Comparison of ENCODE assay signal across 8 cellular contexts in the genomic region with DNA sequence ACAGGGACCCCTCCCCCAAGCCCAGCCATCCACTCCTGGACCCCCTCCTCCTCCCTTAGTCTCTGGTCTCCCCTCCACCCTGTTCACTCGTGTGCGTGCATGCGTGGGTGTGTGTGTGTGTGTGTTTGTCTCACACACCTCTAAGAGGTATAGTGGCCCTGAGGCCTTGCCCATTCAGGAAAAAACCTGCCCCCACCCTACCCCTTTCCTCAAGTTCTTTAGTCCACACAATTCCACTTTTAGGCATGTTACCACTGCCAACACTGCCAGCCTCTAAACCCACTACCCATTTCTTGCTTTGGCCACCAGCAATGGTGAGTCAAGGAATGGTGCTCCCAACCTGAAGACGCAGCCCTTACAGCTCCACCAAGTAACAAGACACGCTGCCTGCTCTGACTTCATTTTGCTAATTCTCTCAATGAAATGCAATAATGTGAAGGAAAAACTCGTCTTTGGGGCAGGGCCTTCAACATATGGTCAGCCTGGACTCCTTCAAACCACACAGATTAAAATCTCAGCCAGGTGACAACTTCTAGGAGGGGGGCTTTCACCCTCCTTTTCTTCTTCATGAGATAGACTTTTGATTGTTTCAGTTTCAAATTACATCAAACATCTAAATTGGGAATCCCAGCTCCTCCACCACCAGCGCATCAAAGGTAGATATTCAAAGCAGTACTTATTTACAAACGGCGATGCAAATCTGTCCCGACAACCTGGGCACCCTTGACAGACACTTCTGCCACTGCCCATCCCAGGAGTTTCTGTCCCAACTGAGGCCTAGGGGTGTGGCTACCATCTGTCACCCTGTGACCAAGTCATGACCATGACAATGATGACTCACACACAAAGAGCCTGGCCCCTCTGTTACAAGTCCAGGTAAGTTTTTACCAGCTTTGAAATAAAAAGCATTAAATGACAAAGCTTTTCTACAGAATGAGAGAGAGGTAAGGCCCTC. TPM values are rescaled to one million over a fixed set of nuclear protein-coding genes. Genes with fewer than 3 reads are reported as not detected.
A peak's percentile ranks its signal among the peaks of the same experiment; 100 is the strongest.
DNase-seq lines count a peak whose midpoint lies in the region; ATAC-seq, FAIRE-seq and TF ChIP-seq lines count a peak whose summit lies in the region.

No MANE protein-coding gene starts in this region.

- H3K27ac Mint-ChIP-seq in central memory CD8-positive, alpha-beta T cell (ENCODE audit: low read depth): peak overlapping the region; percentile 83

- intact Hi-C loops in transverse colon (cut with DNase I; ENCODE audit: low total_unique reads): no loop called here

- H3K4me1 Mint-ChIP-seq in central memory CD8-positive, alpha-beta T cell: peaks cover 90% of the 10 kb centered on the region

- no peaks in the 10 kb centered on the region for H3K27me3 Mint-ChIP-seq in central memory CD8-positive, alpha-beta T cell

- no peaks in the 10 kb centered on the region for H3K9me3 ChIP-seq in transverse colon

- peak; percentile 55 for DNase-seq in GM12891 (ENCODE audit: insufficient read length, low spot score)
- no peak for DNase-seq in central memory CD8-positive, alpha-beta T cell (ENCODE audit: low spot score in 2 of 2)
- DNase-seq in transverse colon: peak; percentile 71
- DNase-seq in G401 (ENCODE audit: low spot score): no peak
- DNase-seq in NCI-H2171 (lab: John Stamatoyannopoulos, UW): no peak
- DNase-seq in foreskin fibroblast: no peak

- H3K27ac ChIP-seq in transverse colon: peak overlapping the region in 2 of 4 donors; percentile 32 to 45

- H3K27me3 ChIP-seq in transverse colon: no peaks in the 10 kb centered on the region

- TF ChIP-seq CTCF in transverse colon (IDR thresholded peaks at IDR 0.05) (no peak), foreskin fibroblast (IDR thresholded peaks at IDR 0.05; ENCODE audit: low read depth, low read length) (no peak)

- ATAC-seq in GM19468 (IDR thresholded peaks at IDR 0.05; ENCODE audit: extremely low read depth, unreplicated experiment) (peak; percentile 46), HG03469 (IDR thresholded peaks at IDR 0.05; ENCODE audit: unreplicated experiment) (peak; percentile 39)
- ATAC-seq in central memory CD8-positive, alpha-beta T cell (replicated peaks; ENCODE audit: extremely low read depth, poor library complexity, severe bottlenecking): no peak

- H3K36me3 Mint-ChIP-seq in central memory CD8-positive, alpha-beta T cell (ENCODE audit: insufficient read depth): peaks cover 10% of the 10 kb centered on the region

- in situ Hi-C loops in transverse colon (cut with MboI; ENCODE audit: low pct_ligation_motif_present in 1 of 4, low pct_unique_long_range_greater_than_20kb in 1 of 4, low sequenced_read_pairs in 3 of 4): loop anchor here in 1 of 4 donors (25.0 kb wide), 1 partner anchor 189 kb away; no protein-coding TSS in a partner anchor
- in situ Hi-C loops in G401 (cut with HindIII; ENCODE audit: low sequenced_read_pairs): no loop called here

- H3K4me3 ChIP-seq in transverse colon: no peak overlapping the region
- no peak overlapping the region for H3K4me3 ChIP-seq in foreskin fibroblast (ENCODE audit: low read depth in 1 of 2, low read length in 2 of 2)

- peaks cover 0 to 6% (median 0%) of the 10 kb centered on the region in 4 donors for H3K36me3 ChIP-seq in transverse colon

- no peak for TF ChIP-seq POLR2A in GM12891 (IDR thresholded peaks at IDR 0.05; ENCODE audit: low read depth, low read length)
- TF ChIP-seq POLR2A in transverse colon (IDR thresholded peaks at IDR 0.05): no peak

- WGBS in transverse colon (ENCODE audit: low coverage in 1 of 2), 2 donors: 70 to 83% methylated on average over 4 to 10 of the region's 10 CpGs

- no peak overlapping the region for H3K4me3 Mint-ChIP-seq in central memory CD8-positive, alpha-beta T cell

- H3K9me3 Mint-ChIP-seq in central memory CD8-positive, alpha-beta T cell: no peaks in the 10 kb centered on the region

- peaks cover 24 to 60% (median 44%) of the 10 kb centered on the region in 4 donors for H3K4me1 ChIP-seq in transverse colon

- peak; percentile 95 for FAIRE-seq in GM12891 (lab: Jason Lieb, UNC)

- TF ChIP-seq EP300 in transverse colon (IDR thresholded peaks at IDR 0.05; ENCODE audit: low read depth): no peak

TF ChIP-seq in GM12891, 5 proteins besides CTCF, POLR2A, EP300 and RAD21:
- TF ChIP-seq POU2F2 (IDR thresholded peaks at IDR 0.05; ENCODE audit: low read depth, low read length) (peak; percentile 88), PAX5 (IDR thresholded peaks at IDR 0.05; ENCODE audit: insufficient read depth, low read length, severe bottlenecking) (no peak)

RNA-seq across cellular contexts. Expression of gene SSBP3, which starts 29.8 kb away (rescaled TPM):
- 14.3 TPM for polyA plus RNA-seq in GM12891 (2012; ENCODE audit: low read depth, missing spikeins)
- 100 to 1,000 TPM in 1 of 4 donors, 10 to 100 TPM in 3; 28.7 to 162 (median 37.0) TPM for total RNA-seq in transverse colon
- total RNA-seq in G401 (2014; rRNA removed; shearing (Covaris generic)): 64.0 and 71.2 TPM in 2 replicates

Comparison
In these comparisons a context has a peak if more than half of its experiments do, and no peak if none do; other contexts are left out.
1. DNase-seq: peak in GM12891 (single experiment) and transverse colon (single experiment); none in central memory CD8-positive, alpha-beta T cell (0 of 2), G401 (single experiment), NCI-H2171 (single experiment) and foreskin fibroblast (0 of 2).